Comparison of ENCODE assay signal across 9 cellular contexts in the genomic region with DNA sequence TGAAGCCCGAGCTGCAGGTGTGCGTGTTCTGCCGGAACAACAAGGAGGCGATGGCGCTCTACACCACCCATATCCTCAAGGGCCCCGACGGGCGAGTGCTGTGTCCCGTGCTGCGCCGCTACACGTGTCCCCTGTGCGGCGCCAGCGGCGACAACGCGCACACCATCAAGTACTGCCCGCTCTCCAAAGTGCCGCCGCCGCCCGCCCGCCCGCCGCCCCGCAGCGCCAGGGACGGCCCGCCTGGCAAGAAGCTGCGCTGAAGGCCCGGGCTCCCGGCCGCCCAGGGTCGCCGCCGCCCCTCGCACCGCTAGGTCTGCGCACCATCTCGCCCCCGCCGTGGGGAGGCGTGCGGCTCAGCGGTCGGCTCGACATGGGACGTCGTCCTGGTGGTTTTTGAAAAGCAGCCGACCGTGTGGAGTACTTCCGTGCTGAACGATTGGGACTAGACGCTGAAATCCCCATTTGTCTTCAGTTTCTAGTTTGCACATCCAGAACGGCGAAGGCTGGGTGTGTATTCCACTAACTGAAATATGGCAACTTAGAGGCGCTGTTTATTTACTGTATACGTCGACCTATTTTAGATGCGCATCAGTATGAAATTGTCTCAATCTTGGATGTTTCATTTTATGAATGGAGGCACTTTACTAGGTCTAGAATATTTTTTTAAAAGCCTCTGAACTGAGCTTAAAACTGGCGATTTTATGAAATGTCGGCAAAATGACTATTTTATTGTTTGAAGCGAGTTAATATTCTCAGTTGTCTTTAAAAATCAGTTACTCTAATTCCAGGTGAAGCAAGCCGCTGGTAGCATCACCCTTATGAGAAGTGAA. TPM values are rescaled to one million over a fixed set of nuclear protein-coding genes. Genes with fewer than 3 reads are reported as not detected.
DNase-seq lines count a peak whose midpoint lies in the region; ATAC-seq lines count a peak whose summit lies in the region.
"Had no signal": no experiment of that assay in that cellular context is flagged by ENCODE, and none has a peak within 500 bp of the region (broad histone marks: within the 10 kb centered on the region; RNA-seq: fewer than 3 reads in every experiment).

No MANE protein-coding gene starts in this region.

- no peaks in the 10 kb centered on the region for H3K4me1 ChIP-seq in iPS DF 6.9 (ENCODE audit: control insufficient read depth, insufficient read depth, low read length)

- H3K27ac Mint-ChIP-seq in activated naive CD8-positive, alpha-beta T cell treated with anti-CD3 and anti-CD28 coated beads, Interleukin-2, amount 50 U/mL, for 24 hours, result no peak overlapping the region

- no peaks in the 10 kb centered on the region for H3K27me3 ChIP-seq in iPS DF 6.9 (ENCODE audit: control insufficient read depth, insufficient read depth, low read length)

- H3K4me3 Mint-ChIP-seq in activated naive CD8-positive, alpha-beta T cell treated with anti-CD3 and anti-CD28 coated beads, Interleukin-2, amount 50 U/mL, for 24 hours, result peak overlapping the region; percentile 66

- no CpG with 5 or more reads among the region's 65 CpGs for WGBS in iPS DF 6.9 (ENCODE audit: insufficient coverage, insufficient read length)

- H3K4me3 ChIP-seq in iPS DF 6.9 (ENCODE audit: low read length), result peak overlapping the region; percentile 58; the same call in 1 of the 2 replicates

- peaks cover 16% of the 10 kb centered on the region for H3K4me1 Mint-ChIP-seq in activated naive CD8-positive, alpha-beta T cell treated with anti-CD3 and anti-CD28 coated beads, Interleukin-2, amount 50 U/mL, for 24 hours

- no peaks in the 10 kb centered on the region for H3K9me3 ChIP-seq in iPS DF 6.9 (ENCODE audit: control insufficient read depth, insufficient read depth, low read length)
- H3K9me3 ChIP-seq: neutrophil had no signal

- peaks cover 22% of the 10 kb centered on the region for H3K36me3 Mint-ChIP-seq in activated naive CD8-positive, alpha-beta T cell treated with anti-CD3 and anti-CD28 coated beads, Interleukin-2, amount 50 U/mL, for 24 hours (ENCODE audit: low read depth)

- peaks cover 3% of the 10 kb centered on the region; the same call in 1 of the 2 replicates for H3K36me3 ChIP-seq in iPS DF 6.9 (ENCODE audit: control insufficient read depth, insufficient read depth, low read length)

- peaks cover 5% of the 10 kb centered on the region for H3K27me3 Mint-ChIP-seq in activated naive CD8-positive, alpha-beta T cell treated with anti-CD3 and anti-CD28 coated beads, Interleukin-2, amount 50 U/mL, for 24 hours

- no peak overlapping the region for H3K27ac ChIP-seq in iPS DF 6.9 (ENCODE audit: low read length)
- H3K27ac ChIP-seq: neutrophil had no signal

- peak; percentile 45 for ATAC-seq in GM21423 (IDR thresholded peaks at IDR 0.05; ENCODE audit: unreplicated experiment)
- peak; percentile 74 for ATAC-seq in activated naive CD8-positive, alpha-beta T cell treated with anti-CD3 and anti-CD28 coated beads, Interleukin-2, amount 50 U/mL, for 24 hours

- DNase-seq in ELR (ENCODE audit: low read depth) (peak; percentile 71), HT1080 (ENCODE audit: low read depth) (peak; percentile 44), SK-N-DZ (ENCODE audit: low spot score) (peak; percentile 74), iPS DF 6.9 (ENCODE audit: low read depth, low spot score) (no peak), middle frontal gyrus (ENCODE audit: extremely low spot score, low spot score) (no peak)
- peak; percentile 48 for DNase-seq in activated naive CD8-positive, alpha-beta T cell treated with anti-CD3 and anti-CD28 coated beads, Interleukin-2, amount 50 U/mL, for 24 hours
- DNase-seq in stimulated activated CD4-positive, alpha-beta T cell treated with anti-CD3 and anti-CD28 coated beads, Interleukin-12 subunit alpha, Interleukin-12 subunit beta, amount 100 ng/mL, for 4 hours, result peak; percentile 42

- no peaks in the 10 kb centered on the region for H3K9me3 Mint-ChIP-seq in activated naive CD8-positive, alpha-beta T cell treated with anti-CD3 and anti-CD28 coated beads, Interleukin-2, amount 50 U/mL, for 24 hours

RNA-seq across cellular contexts. Expression of gene NANOS1, which starts 1.1 kb away (rescaled TPM):
- 0.39 and 0.57 TPM in 2 replicates for total RNA-seq in HT1080 (2014; rRNA removed; shearing (Covaris generic))
- polyA plus RNA-seq in HT1080 (2015; cell fraction: cytosol; rRNA removed), result 0.55 and 0.95 TPM in 2 replicates
- polyA plus RNA-seq in HT1080 (2015; cell fraction: nucleus; rRNA removed), result 0.29 and 0.51 TPM in 2 replicates
- polyA plus RNA-seq in SK-N-DZ (2014; cell fraction: cytosol; rRNA removed), result 21.7 and 25.9 TPM in 2 replicates
- 10.3 and 11.4 TPM in 2 replicates for polyA plus RNA-seq in SK-N-DZ (2014; cell fraction: nucleus; rRNA removed)

RNA-seq across cellular contexts. Expression of gene EIF3A, which starts 50.0 kb away (rescaled TPM):
- 80.7 and 94.2 TPM in 2 replicates for total RNA-seq in HT1080 (2014; rRNA removed; shearing (Covaris generic))
- 29.7 and 30.7 TPM in 2 replicates for polyA plus RNA-seq in HT1080 (2015; cell fraction: cytosol; rRNA removed)
- 63.1 and 71.5 TPM in 2 replicates for polyA plus RNA-seq in HT1080 (2015; cell fraction: nucleus; rRNA removed)
- 56.2 and 60.4 TPM in 2 replicates for polyA plus RNA-seq in SK-N-DZ (2014; cell fraction: cytosol; rRNA removed)
- polyA plus RNA-seq in SK-N-DZ (2014; cell fraction: nucleus; rRNA removed), result 38.7 and 57.2 TPM in 2 replicates

Comparison
In these comparisons a context has a peak if more than half of its experiments do, and no peak if none do; other contexts are left out.
1. DNase-seq: peak in ELR (single experiment), HT1080 (single experiment), SK-N-DZ (single experiment), activated naive CD8-positive, alpha-beta T cell treated with anti-CD3 and anti-CD28 coated beads, Interleukin-2, amount 50 U/mL, for 24 hours (single experiment) and stimulated activated CD4-positive, alpha-beta T cell treated with anti-CD3 and anti-CD28 coated beads, Interleukin-12 subunit alpha, Interleukin-12 subunit beta, amount 100 ng/mL, for 4 hours (single experiment); none in iPS DF 6.9 (single experiment) and middle frontal gyrus (single experiment).